Comparison of ENCODE assay signal across 13 cellular contexts in genomic region chr22:24435861-24436351, GRCh38. TPM values are rescaled to one million over a fixed set of nuclear protein-coding genes. Genes with fewer than 3 reads are reported as not detected.
DNase-seq lines count a peak whose midpoint lies in the region; ATAC-seq, FAIRE-seq and TF ChIP-seq lines count a peak whose summit lies in the region.
"Had no signal": no experiment of that assay in that cellular context is flagged by ENCODE, and none has a peak within 500 bp of the region (broad histone marks: within the 10 kb centered on the region; RNA-seq: fewer than 3 reads in every experiment).

No MANE protein-coding gene starts in this region.

- no peak for TF ChIP-seq CTCF in OCI-LY7 (conservative IDR thresholded peaks at IDR 0.05; ENCODE audit: low read length)
- no peak for TF ChIP-seq CTCF in H1 (IDR thresholded peaks at IDR 0.05; ENCODE audit: control extremely low read depth in 1 of 3, insufficient read depth in 1 of 3, low read depth in 1 of 3, low read length in 3 of 3)
- TF ChIP-seq CTCF in sigmoid colon (IDR thresholded peaks at IDR 0.05): no peak
- TF ChIP-seq CTCF in colonic mucosa (IDR thresholded peaks at IDR 0.05): no peak

- no peak overlapping the region for H3K18ac ChIP-seq in H1 (ENCODE audit: extremely low read depth, low read length)

- H3K36me3 ChIP-seq in OCI-LY7 (ENCODE audit: insufficient read depth, low read length): peaks cover 59% of the 10 kb centered on the region; the same call in 1 of the 2 replicates
- H3K36me3 ChIP-seq in H1 (ENCODE audit: control insufficient read depth in 2 of 4, insufficient read depth in 4 of 4, low read length in 3 of 4): no peaks in the 10 kb centered on the region
- H3K36me3 ChIP-seq in sigmoid colon: no peaks in the 10 kb centered on the region
- no peaks in the 10 kb centered on the region for H3K36me3 ChIP-seq in colonic mucosa
- H3K36me3 ChIP-seq: suprapubic skin had no signal

- H3K14ac ChIP-seq in H1 (ENCODE audit: insufficient read length): no peak overlapping the region

- 83% methylated on average over 10 of the region's 12 CpGs; no CpG with 5 or more reads in 1 of the 2 experiments for WGBS in H1 (ENCODE audit: extremely low coverage in 1 of 2, insufficient coverage in 1 of 2, insufficient read length in 1 of 2, insufficient replicate concordance in 2 of 2, low coverage in 1 of 2, low lambda C conversion rate in 2 of 2, missing lambda C conversion rate in 1 of 2), 2 experiments
- 88 to 91% methylated on average over 12 of the region's 12 CpGs for WGBS in sigmoid colon, 2 donors

- ATAC-seq in GM21360 (IDR thresholded peaks at IDR 0.05; ENCODE audit: unreplicated experiment): no peak
- ATAC-seq: left colon had no signal

- no peak overlapping the region for H3K9ac ChIP-seq in H1 (replicated peaks in 1 of 4; ENCODE audit: extremely low read depth in 1 of 4, low read depth in 3 of 4, low read length in 3 of 4)
- H3K9ac ChIP-seq in colonic mucosa (ENCODE audit: low read depth in 2 of 2, low read length in 2 of 2): peak overlapping the region in 1 of 2 donors; percentile 21

- TF ChIP-seq EP300 in H1 (IDR thresholded peaks at IDR 0.05; ENCODE audit: borderline replicate concordance in 1 of 2, low read depth in 2 of 2, low read length in 2 of 2) (no peak), sigmoid colon (IDR thresholded peaks at IDR 0.05) (no peak)

- no TSS peak for BruUV-seq in OCI-LY7 (replicated peaks; lab: Mats Ljungman, UMichigan)

- no peak overlapping the region for H3K56ac ChIP-seq in H1 (replicated peaks; ENCODE audit: insufficient read length, low read depth, low read length)

- TF ChIP-seq RAD21 in H1 (IDR thresholded peaks at IDR 0.05 in 1 of 2, conservative IDR thresholded peaks at IDR 0.05 in 1 of 2; ENCODE audit: low read depth in 2 of 2, low read length in 2 of 2): no peak

- no peak for FAIRE-seq in H1 (lab: Jason Lieb, UNC)
- FAIRE-seq: endometrium had no signal

- H2AFZ ChIP-seq in OCI-LY7 (ENCODE audit: low read length) (no peak overlapping the region), H1 (ENCODE audit: low read length) (no peak overlapping the region)

- H4K8ac ChIP-seq in H1 (ENCODE audit: extremely low read depth, insufficient read depth, low read length): peak overlapping the region; percentile 20; the same call in 1 of the 2 replicates

- H2BK5ac ChIP-seq in H1 (ENCODE audit: low read depth, low read length): no peak overlapping the region

- H3K9me2 ChIP-seq in OCI-LY7 (ENCODE audit: insufficient read depth, low read length): no peaks in the 10 kb centered on the region

- no peak overlapping the region for H2BK120ac ChIP-seq in H1 (replicated peaks; ENCODE audit: low read depth, low read length)

- DNase-seq in GM04503 (ENCODE audit: low read depth): peak; percentile 25
- peak; percentile 24 for DNase-seq in OCI-LY7 (ENCODE audit: low spot score)
- no peak for DNase-seq in H1 (ENCODE audit: low read depth in 1 of 2, low spot score in 2 of 2)
- DNase-seq in sigmoid colon: peak; percentile 46
- no peak for DNase-seq in colonic mucosa
- DNase-seq in DMS153 (lab: John Stamatoyannopoulos, UW): no peak
- DNase-seq in dedifferentiated amniotic fluid mesenchymal stem cell (ENCODE audit: extremely low spot score): no peak
- DNase-seq: activated CD8-positive, alpha-beta memory T cell treated with anti-CD3 and anti-CD28 coated beads, Interleukin-2, amount 50 U/mL, for 48 hours; left colon; NCI-H1417 had no signal

- H4K20me1 ChIP-seq in OCI-LY7 (ENCODE audit: insufficient read depth, low read length) (no peaks in the 10 kb centered on the region), H1 (replicated peaks in 1 of 2; ENCODE audit: control insufficient read depth in 1 of 2, insufficient read depth in 2 of 2, low read length in 2 of 2) (no peaks in the 10 kb centered on the region)

- H3K9me3 ChIP-seq in OCI-LY7 (ENCODE audit: low read length): no peaks in the 10 kb centered on the region
- H3K9me3 ChIP-seq in H1 (ENCODE audit: insufficient read depth in 2 of 2, low read depth in 1 of 2, low read length in 1 of 2): no peaks in the 10 kb centered on the region
- no peaks in the 10 kb centered on the region for H3K9me3 ChIP-seq in sigmoid colon
- H3K9me3 ChIP-seq in colonic mucosa: no peaks in the 10 kb centered on the region
- H3K9me3 ChIP-seq: suprapubic skin had no signal

- no peak overlapping the region for H3K23ac ChIP-seq in H1 (ENCODE audit: insufficient read length)

- H3K4me2 ChIP-seq in OCI-LY7 (ENCODE audit: low read length) (peak overlapping the region; percentile 97), H1 (ENCODE audit: insufficient read depth in 1 of 2, low read depth in 2 of 2, low read length in 2 of 2) (no peak overlapping the region)

- POLR2A ChIA-PET in OCI-LY7 (lab: Charles Lee) (interaction anchor here (0.7 to 2.2 kb wide), 4 partner anchors 8 to 67 kb away, joined by 3 to 10 read pairs (median 6); partner anchors contain the start of gene ADORA2A), H1 (lab: Charles Lee; ENCODE audit: partially characterized antibody) (no interaction called here)

- H3K79me2 ChIP-seq in OCI-LY7 (ENCODE audit: insufficient read depth, low read depth, low read length) (peaks cover 48% of the 10 kb centered on the region; the same call in 1 of the 2 replicates), H1 (ENCODE audit: control insufficient read depth in 1 of 2, insufficient read depth in 2 of 2, low read length in 2 of 2) (no peaks in the 10 kb centered on the region)

- no peak overlapping the region for H2AK5ac ChIP-seq in H1 (ENCODE audit: low read depth, low read length)

- H2BK20ac ChIP-seq in H1 (ENCODE audit: low read length): no peak overlapping the region

- TF ChIP-seq POLR2A in H1 (IDR thresholded peaks at IDR 0.05; ENCODE audit: control extremely low read depth in 1 of 2, low read depth in 2 of 2, low read length in 2 of 2) (no peak), sigmoid colon (IDR thresholded peaks at IDR 0.05) (no peak)

- H3K4me3 ChIP-seq in OCI-LY7 (ENCODE audit: low read depth, low read length, poor library complexity, severe bottlenecking): peak overlapping the region; percentile 61
- no peak overlapping the region for H3K4me3 ChIP-seq in H1 (ENCODE audit: extremely low read depth in 1 of 4, insufficient read depth in 2 of 4, low read depth in 3 of 4, low read length in 4 of 4)
- no peak overlapping the region for H3K4me3 ChIP-seq in sigmoid colon
- no peak overlapping the region for H3K4me3 ChIP-seq in colonic mucosa
- H3K4me3 ChIP-seq: suprapubic skin had no signal

- H3K79me1 ChIP-seq in H1 (ENCODE audit: low read depth, low read length): no peaks in the 10 kb centered on the region

- H4K91ac ChIP-seq in H1 (replicated peaks; ENCODE audit: insufficient read length, low read length): no peak overlapping the region

- H2BK12ac ChIP-seq in H1 (ENCODE audit: low read depth, low read length): no peak overlapping the region

- no peak overlapping the region for H4K5ac ChIP-seq in H1 (ENCODE audit: insufficient read length, low read depth, low read length)

- H3K4ac ChIP-seq in H1 (replicated peaks; ENCODE audit: insufficient read length, low read depth, low read length): no peak overlapping the region

- intact Hi-C loops in OCI-LY7 (cut with micrococcal nuclease; ENCODE audit: unreplicated experiment): loop anchor here (2.0 kb wide), 1 partner anchor 165 kb away; the partner anchor contains the start of gene SPECC1L
- intact Hi-C loops in sigmoid colon (cut with DNase I): no loop called here
- intact Hi-C loops in colonic mucosa (cut with DNase I): no loop called here

- H3K4me1 ChIP-seq in OCI-LY7 (ENCODE audit: insufficient read depth, low read length, poor library complexity, severe bottlenecking): peaks cover 78% of the 10 kb centered on the region
- H3K4me1 ChIP-seq in H1 (replicated peaks in 1 of 4; ENCODE audit: control insufficient read depth in 3 of 4, insufficient read depth in 4 of 4, low read length in 3 of 4): no peaks in the 10 kb centered on the region; a peak in 1 of 7 replicates
- H3K4me1 ChIP-seq in sigmoid colon: peaks cover 0 to 32% (median 23%) of the 10 kb centered on the region in 4 donors
- H3K4me1 ChIP-seq in colonic mucosa: peaks cover 8% of the 10 kb centered on the region

- H3K27me3 ChIP-seq in H1 (replicated peaks in 1 of 4; ENCODE audit: control insufficient read depth in 3 of 4, extremely low read depth in 1 of 4, insufficient read depth in 3 of 4, low read length in 3 of 4) (no peaks in the 10 kb centered on the region; a peak in 1 of 7 replicates), sigmoid colon (no peaks in the 10 kb centered on the region), colonic mucosa (no peaks in the 10 kb centered on the region)
- H3K27me3 ChIP-seq: suprapubic skin had no signal

- H3K23me2 ChIP-seq in H1 (ENCODE audit: low read depth, low read length): no peaks in the 10 kb centered on the region

- H2BK15ac ChIP-seq in H1 (ENCODE audit: low read length): no peak overlapping the region

- CTCF ChIA-PET in OCI-LY7 (lab: Charles Lee; ENCODE audit: unreplicated experiment): interaction anchor here (0.6 to 1.2 kb wide), 5 partner anchors 8 to 81 kb away, joined by 3 read pairs; partner anchors contain the start of gene ADORA2A
- CTCF ChIA-PET in H1 (lab: Charles Lee; ENCODE audit: partially characterized antibody): interaction anchor here (0.7 to 10.8 kb wide), 11 partner anchors 9 to 86 kb away, joined by 3 to 114 read pairs (median 6); no protein-coding TSS in a partner anchor

- H3K27ac ChIP-seq in OCI-LY7 (ENCODE audit: low read depth, low read length, poor library complexity, severe bottlenecking): peak overlapping the region; percentile 99
- no peak overlapping the region for H3K27ac ChIP-seq in H1 (ENCODE audit: low read depth, low read length)
- H3K27ac ChIP-seq in sigmoid colon: peak overlapping the region in 1 of 4 donors; percentile 25
- no peak overlapping the region for H3K27ac ChIP-seq in colonic mucosa
- H3K27ac ChIP-seq: suprapubic skin had no signal

RNA-seq across cellular contexts. Expression of gene ADORA2A, which starts 8.5 kb away (rescaled TPM):
- 31.2 and 35.7 TPM in 2 replicates for total RNA-seq in OCI-LY7 (2014; rRNA removed; shearing (Covaris generic))
- total RNA-seq in OCI-LY7 (2022) (29.5 and 35.0 TPM in 2 replicates), sigmoid colon (1 to 10 TPM; 2.1 to 5.3 (median 3.3) TPM), colonic mucosa (1 to 10 TPM; 1.5 to 2.5 TPM)
- 7.1 and 7.2 TPM in 2 replicates for total RNA-seq in H1 (2021; fragmentation: NEBNext Ultra II Directional; extraction: Animal tissue kit (Norgen Biotek cat#: 25700))
- polyA plus RNA-seq in H1 (2011; rRNA removed) (20.3 and 22.1 TPM in 2 replicates), sigmoid colon (1 to 10 TPM; 1.2 to 9.3 (median 1.8) TPM)
- polyA plus RNA-seq in H1 (2011; cell fraction: cytosol; rRNA removed): 12.9 TPM
- 23.1 TPM for polyA plus RNA-seq in H1 (2011; cell fraction: nucleus; rRNA removed)
- polyA plus RNA-seq in H1 (2012, experiment 1 of 2): 6.9 to 12.0 TPM (median 8.8 TPM) in 4 replicates
- 6.4 TPM for polyA plus RNA-seq in H1 (2012, experiment 2 of 2)
- 5.4 TPM for polyA plus RNA-seq in H1 (2013, experiment 1 of 2)
- polyA plus RNA-seq in H1 (2013, experiment 2 of 2): 5.4 TPM
- polyA minus RNA-seq in H1 (2011; rRNA and poly(A)+ RNA removed): 14.0 and 14.6 TPM in 2 replicates
- 10.5 TPM for polyA minus RNA-seq in H1 (2011; cell fraction: cytosol; rRNA and poly(A)+ RNA removed)
- polyA minus RNA-seq in H1 (2011; cell fraction: nucleus; rRNA and poly(A)+ RNA removed): 11.1 TPM

RNA-seq across cellular contexts. Expression of gene UPB1, which starts 59.2 kb away (rescaled TPM):
- total RNA-seq in OCI-LY7 (2014; rRNA removed; shearing (Covaris generic)): 0.13 and 0.69 TPM in 2 replicates
- 0.70 and 0.85 TPM in 2 replicates for total RNA-seq in OCI-LY7 (2022)
- not detected in 2 replicates for total RNA-seq in H1 (2021; fragmentation: NEBNext Ultra II Directional; extraction: Animal tissue kit (Norgen Biotek cat#: 25700))
- polyA plus RNA-seq in H1 (2011; rRNA removed): 0.05 and 0.09 TPM in 2 replicates
- polyA plus RNA-seq in H1 (2011; cell fraction: cytosol; rRNA removed): 0.26 TPM
- polyA plus RNA-seq in H1 (2011; cell fraction: nucleus; rRNA removed): 0.36 TPM
- 0.06 to 0.17 TPM (median 0.12 TPM) in 4 replicates for polyA plus RNA-seq in H1 (2012, experiment 1 of 2)
- not detected for polyA plus RNA-seq in H1 (2012, experiment 2 of 2)
- 0.04 TPM for polyA plus RNA-seq in H1 (2013, experiment 1 of 2)
- 0.06 TPM for polyA plus RNA-seq in H1 (2013, experiment 2 of 2)
- polyA minus RNA-seq in H1 (2011; rRNA and poly(A)+ RNA removed): 0.16 TPM in 1 of 2 replicates, not detected in the other
- not detected for polyA minus RNA-seq in H1 (2011; cell fraction: cytosol; rRNA and poly(A)+ RNA removed)
- polyA minus RNA-seq in H1 (2011; cell fraction: nucleus; rRNA and poly(A)+ RNA removed): 0.50 TPM
- total RNA-seq in sigmoid colon: under 1 TPM in 2 of 4 donors, not detected in 2; 0.36 to 0.83 TPM
- polyA plus RNA-seq in sigmoid colon: under 1 TPM in 1 of 3 donors, not detected in 2; 0.28 TPM
- total RNA-seq in colonic mucosa: under 1 TPM; 0.16 to 0.20 TPM

Comparison
In these comparisons a context has a peak if more than half of its experiments do, and no peak if none do; other contexts are left out.
1. DNase-seq: peak in GM04503 (single experiment), OCI-LY7 (single experiment) and sigmoid colon (single experiment); none in H1 (0 of 2), colonic mucosa (single experiment), DMS153 (single experiment) and dedifferentiated amniotic fluid mesenchymal stem cell (single experiment).